8 cellular contexts compared by ENCODE assay signal in the genomic region with DNA sequence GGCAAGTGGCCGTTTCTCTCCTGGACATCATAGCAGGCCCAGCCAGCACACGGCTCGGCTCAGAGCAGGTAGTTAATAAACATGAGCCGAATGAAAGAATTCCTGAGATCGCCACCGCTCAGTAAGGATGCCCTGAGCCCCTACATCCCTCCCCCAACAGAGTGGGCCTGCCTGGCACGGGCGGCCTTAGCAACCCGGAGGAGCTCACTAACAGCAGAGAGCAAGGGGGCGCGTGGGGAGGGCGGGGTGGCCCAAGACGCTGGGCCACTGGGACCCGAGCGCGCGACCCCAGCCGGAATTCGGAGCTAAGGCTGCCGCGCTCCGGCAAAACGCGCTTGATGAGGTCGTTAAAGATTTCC. TPM values are rescaled to one million over a fixed set of nuclear protein-coding genes. Genes with fewer than 3 reads are reported as not detected.
DNase-seq lines count a peak whose midpoint lies in the region; ATAC-seq and TF ChIP-seq lines count a peak whose summit lies in the region.

No MANE protein-coding gene starts in this region.

- DNase-seq in A673 (ENCODE audit: low spot score) (no peak), HUDEP-2 (lab: John Stamatoyannopoulos, UW; ENCODE audit: unreplicated experiment in 76 of 76) (no peak), mesenteric fat pad (ENCODE audit: low spot score) (no peak)
- no peak for DNase-seq in stimulated activated naive CD4-positive, alpha-beta T cell treated with Interleukin-2 at 50 U/mL for 16 hours (lab: John Stamatoyannopoulos, UW)

- BruUV-seq in A673 (replicated peaks; lab: Mats Ljungman, UMichigan) = no TSS peak

- H3K27ac ChIP-seq in A673 (ENCODE audit: low read depth, low read length, poor library complexity, severe bottlenecking) (peak overlapping the region; percentile 63), duodenal mucosa (ENCODE audit: low read depth, low read length) (no peak overlapping the region), mucosa of rectum (ENCODE audit: low read depth in 2 of 2, low read length in 2 of 2) (peak overlapping the region; percentile 44 to 49)

- TF ChIP-seq CTCF in A673 (conservative IDR thresholded peaks at IDR 0.05; ENCODE audit: low read depth, low read length) = no peak

- intact Hi-C loops in A673 (cut with micrococcal nuclease; ENCODE audit: unreplicated experiment) = no loop called here

- CTCF ChIA-PET in A673 (lab: Charles Lee) = no interaction called here

- no peaks in the 10 kb centered on the region for H3K27me3 ChIP-seq in A673 (replicated peaks; ENCODE audit: insufficient read depth, low read depth, low read length, poor library complexity)
- peaks cover 0 to 9% of the 10 kb centered on the region in 2 donors for H3K27me3 ChIP-seq in duodenal mucosa (ENCODE audit: control insufficient read depth in 1 of 2, insufficient read depth in 2 of 2, low read length in 2 of 2)
- no peaks in the 10 kb centered on the region for H3K27me3 ChIP-seq in mucosa of rectum (ENCODE audit: control insufficient read depth in 2 of 2, insufficient read depth in 2 of 2, low read length in 2 of 2)

- peak; percentile 18 for ATAC-seq in HG02642 (IDR thresholded peaks at IDR 0.05; ENCODE audit: poor library complexity, unreplicated experiment)
- no peak for ATAC-seq in HG02938 (IDR thresholded peaks at IDR 0.05; ENCODE audit: unreplicated experiment)

- H3K4me1 ChIP-seq in A673 (ENCODE audit: insufficient read depth, low read length, poor library complexity, severe bottlenecking) = peaks cover 17% of the 10 kb centered on the region
- peaks cover 10 to 17% of the 10 kb centered on the region in 2 donors for H3K4me1 ChIP-seq in duodenal mucosa (ENCODE audit: control insufficient read depth in 1 of 2, insufficient read depth in 2 of 2, low read length in 2 of 2)
- peaks cover 5 to 12% of the 10 kb centered on the region in 2 donors for H3K4me1 ChIP-seq in mucosa of rectum (ENCODE audit: control insufficient read depth in 2 of 2, insufficient read depth in 2 of 2, low read length in 2 of 2)

- H3K4me3 ChIP-seq in A673 (ENCODE audit: low read depth, low read length, poor library complexity, severe bottlenecking) (peak overlapping the region; percentile 67), duodenal mucosa (ENCODE audit: low read depth in 1 of 2, low read length in 2 of 2) (peak overlapping the region; percentile 86 to 91), mucosa of rectum (ENCODE audit: low read length in 2 of 2) (peak overlapping the region; percentile 83 to 88)

- POLR2A ChIA-PET in A673 (lab: Charles Lee; ENCODE audit: low non-redundant PET) = interaction anchor here (0.6 kb wide), 1 partner anchor 9 kb away, joined by 3 read pairs; no protein-coding TSS in a partner anchor

- H3K9me3 ChIP-seq in A673 (ENCODE audit: low read depth, low read length, poor library complexity, severe bottlenecking) (no peaks in the 10 kb centered on the region), duodenal mucosa (ENCODE audit: control insufficient read depth in 1 of 2, low read length in 2 of 2) (no peaks in the 10 kb centered on the region), mucosa of rectum (ENCODE audit: control insufficient read depth in 2 of 2, low read length in 2 of 2) (no peaks in the 10 kb centered on the region)

- H3K36me3 ChIP-seq in A673 (ENCODE audit: insufficient read depth, low read length, poor library complexity, severe bottlenecking) (no peaks in the 10 kb centered on the region), duodenal mucosa (ENCODE audit: control insufficient read depth in 1 of 2, insufficient read depth in 2 of 2, low read length in 2 of 2) (no peaks in the 10 kb centered on the region), mucosa of rectum (ENCODE audit: control insufficient read depth in 2 of 2, insufficient read depth in 2 of 2, low read length in 2 of 2) (no peaks in the 10 kb centered on the region)

- peak overlapping the region; percentile 54 to 70 for H3K9ac ChIP-seq in duodenal mucosa (ENCODE audit: low read depth in 1 of 2, low read length in 2 of 2)
- peak overlapping the region; percentile 47 to 67 for H3K9ac ChIP-seq in mucosa of rectum (ENCODE audit: low read depth in 1 of 2, low read length in 2 of 2)

RNA-seq across cellular contexts. Expression of a gene that starts 0.4 kb away (rescaled TPM):
- total RNA-seq in A673 (2021) (0.28 TPM in 2 replicates), mesenteric fat pad (0.45 TPM)
